Comparison of ENCODE assay signal across 18 cellular contexts in genomic region chr11:133191931-133192330, GRCh38.
DNase-seq lines count a peak whose midpoint lies in the region; ATAC-seq and TF ChIP-seq lines count a peak whose summit lies in the region.
"Had no signal": no experiment of that assay in that cellular context is flagged by ENCODE, and none has a peak within 500 bp of the region (broad histone marks: within the 10 kb centered on the region; RNA-seq: fewer than 3 reads in every experiment).

No MANE protein-coding gene starts in this region.

- H2AFZ ChIP-seq in H9 (ENCODE audit: low read length), result no peak overlapping the region
- H2AFZ ChIP-seq: GM23248 had no signal

- no peak overlapping the region for H4K5ac ChIP-seq in H9 (ENCODE audit: insufficient read length, low read depth, low read length)

- WGBS in H9 (ENCODE audit: extremely low coverage, insufficient read length, low lambda C conversion rate), result no CpG with 5 or more reads among the region's 1 CpG

- peaks cover 4 to 5% of the 10 kb centered on the region in 2 experiments for H3K4me1 Mint-ChIP-seq in H9
- peaks cover 10% of the 10 kb centered on the region for H3K4me1 Mint-ChIP-seq in WTC11
- H3K4me1 Mint-ChIP-seq: CD4-positive, alpha-beta memory T cell had no signal

- no peak overlapping the region for H3K23ac ChIP-seq in H9 (ENCODE audit: insufficient read length, low read depth, low read length)

- no peaks in the 10 kb centered on the region for H3K79me2 ChIP-seq in H9 (ENCODE audit: insufficient read depth, low read length)

- H3K4me2 ChIP-seq in BLaER1 (peak overlapping the region; percentile 80), H9 (ENCODE audit: insufficient read depth, insufficient read length, low read length) (no peak overlapping the region)

- H2BK5ac ChIP-seq in H9 (ENCODE audit: insufficient read length, low read length), result no peak overlapping the region

- H2BK12ac ChIP-seq in H9 (ENCODE audit: insufficient read length, low read depth, low read length), result no peak overlapping the region

- H2BK15ac ChIP-seq in H9 (ENCODE audit: low read depth, low read length), result no peak overlapping the region

- H2BK120ac ChIP-seq in H9 (ENCODE audit: low read depth, low read length, poor library complexity, severe bottlenecking), result peak overlapping the region; percentile 7

- H3K27me3 Mint-ChIP-seq in H9 (ENCODE audit: low read depth) (no peaks in the 10 kb centered on the region), WTC11 (ENCODE audit: low read depth) (no peaks in the 10 kb centered on the region)

- CTCF ChIA-PET in WTC11 (lab: Charles Lee), result no interaction called here

- H3K4me3 Mint-ChIP-seq in H9 (no peak overlapping the region), WTC11 (no peak overlapping the region)
- H3K4me3 Mint-ChIP-seq: B cell; CD4-positive, alpha-beta memory T cell had no signal

- DNase-seq in H9 (no peak), globus pallidus (ENCODE audit: low spot score) (peak; percentile 56), pons (ENCODE audit: low spot score) (peak; percentile 83), WTC11 (ENCODE audit: low spot score) (no peak), germinal center (ENCODE audit: low spot score) (no peak)
- no peak for DNase-seq in stimulated activated CD4-positive, alpha-beta T cell treated with anti-CD3 and anti-CD28 coated beads, Interleukin-2, amount 100 ng/mL, for 48 hours
- DNase-seq: C1 segment of cervical spinal cord; Caco-2; CD4-positive, alpha-beta memory T cell; DMS153; DND-41; GM23248; H7 had no signal

- H3K27ac Mint-ChIP-seq in H9, result no peak overlapping the region
- no peak overlapping the region for H3K27ac Mint-ChIP-seq in WTC11
- H3K27ac Mint-ChIP-seq: B cell; CD4-positive, alpha-beta memory T cell had no signal

- H3K27me3 ChIP-seq in BLaER1, result no peaks in the 10 kb centered on the region
- H3K27me3 ChIP-seq in H9 (ENCODE audit: insufficient read depth, low read length), result no peaks in the 10 kb centered on the region

- H3K4me1 ChIP-seq in BLaER1 (peaks cover 28% of the 10 kb centered on the region), H9 (ENCODE audit: insufficient read depth, low read length) (no peaks in the 10 kb centered on the region; the same call in 1 of the 2 replicates)
- H3K4me1 ChIP-seq: Caco-2 had no signal

- H3K36me3 Mint-ChIP-seq in H9 (ENCODE audit: insufficient read depth in 1 of 3, low read depth in 3 of 3) (no peaks in the 10 kb centered on the region), WTC11 (no peaks in the 10 kb centered on the region)
- H3K36me3 Mint-ChIP-seq: CD4-positive, alpha-beta memory T cell had no signal

- no peaks in the 10 kb centered on the region for H3K79me1 ChIP-seq in H9 (ENCODE audit: insufficient read depth, low read depth, low read length, poor library complexity, severe bottlenecking)

- TF ChIP-seq CTCF in H9 (conservative IDR thresholded peaks at IDR 0.05) (no peak), WTC11 (IDR thresholded peaks at IDR 0.05) (no peak)

- H3K9me3 Mint-ChIP-seq in H9 (no peaks in the 10 kb centered on the region), WTC11 (no peaks in the 10 kb centered on the region)

- no peaks in the 10 kb centered on the region for H3K36me3 ChIP-seq in BLaER1

- POLR2A ChIA-PET in WTC11 (lab: Charles Lee), result no interaction called here

- H3K9ac ChIP-seq in BLaER1 (no peak overlapping the region), H9 (ENCODE audit: extremely low read depth, insufficient read length, low read length) (no peak overlapping the region)
- H3K9ac ChIP-seq: GM23248 had no signal

- H3K14ac ChIP-seq in H9 (ENCODE audit: insufficient read depth, low read length), result no peak overlapping the region

- no peak overlapping the region for H3K4ac ChIP-seq in H9 (ENCODE audit: low read depth, low read length)

- H3K9me3 ChIP-seq in BLaER1, result no peaks in the 10 kb centered on the region
- H3K9me3 ChIP-seq in H9 (ENCODE audit: control insufficient read depth, low read depth, low read length), result no peaks in the 10 kb centered on the region
- H3K9me3 ChIP-seq: Caco-2 had no signal

- H3K56ac ChIP-seq in H9 (ENCODE audit: insufficient read length, low read depth, low read length), result no peak overlapping the region

- H2BK20ac ChIP-seq in H9 (ENCODE audit: low read depth, low read length, poor library complexity, severe bottlenecking), result no peak overlapping the region

- no peak overlapping the region for H3K18ac ChIP-seq in H9 (ENCODE audit: insufficient read length, low read depth, low read length)

- no peak overlapping the region for H4K8ac ChIP-seq in H9 (replicated peaks; ENCODE audit: insufficient read length, low read depth, low read length)

- no peak for ATAC-seq in WTC11
- ATAC-seq: GM12878, HCT116 had no signal

- no peak overlapping the region for H3K4me3 ChIP-seq in BLaER1
- H3K4me3 ChIP-seq: GM12878, GM23248 had no signal

- no peak overlapping the region for H3T11ph ChIP-seq in H9 (ENCODE audit: low read length)

- no peak overlapping the region for H2AK5ac ChIP-seq in H9 (ENCODE audit: insufficient read length, low read length)

- H3K23me2 ChIP-seq in H9 (ENCODE audit: insufficient read length, low read depth, low read length, poor library complexity, severe bottlenecking), result no peaks in the 10 kb centered on the region

- H4K20me1 ChIP-seq in BLaER1 (no peaks in the 10 kb centered on the region), H9 (ENCODE audit: control insufficient read depth, insufficient read depth, insufficient read length) (no peaks in the 10 kb centered on the region)

- H3K27ac ChIP-seq in BLaER1 (no peak overlapping the region), H9 (ENCODE audit: insufficient read length, low read depth, low read length) (no peak overlapping the region)
- H3K27ac ChIP-seq: 22Rv1, GM23248 had no signal

- H4K91ac ChIP-seq in H9 (ENCODE audit: insufficient read length, low read depth, low read length), result no peak overlapping the region

TF ChIP-seq in WTC11, 78 proteins besides CTCF, POLR2A, EP300 and RAD21:
- TF ChIP-seq NFE2L1 (CRISPR knock-in tag; IDR thresholded peaks at IDR 0.05), result no peak
- no peak for TF ChIP-seq EMX1 (CRISPR knock-in tag; IDR thresholded peaks at IDR 0.05)
- TF ChIP-seq GTF2I (CRISPR knock-in tag; conservative IDR thresholded peaks at IDR 0.05), result no peak
- TF ChIP-seq PRDM15 (CRISPR knock-in tag; IDR thresholded peaks at IDR 0.05), result no peak
- no peak for TF ChIP-seq NR2C2 (CRISPR knock-in tag; IDR thresholded peaks at IDR 0.05)
- TF ChIP-seq MXD4 (CRISPR knock-in tag; IDR thresholded peaks at IDR 0.05; ENCODE audit: borderline replicate concordance), result no peak
- no peak for TF ChIP-seq MYBL2 (CRISPR knock-in tag; IDR thresholded peaks at IDR 0.05)
- no peak for TF ChIP-seq ATF2 (CRISPR knock-in tag; IDR thresholded peaks at IDR 0.05; ENCODE audit: borderline replicate concordance, low read depth)
- no peak for TF ChIP-seq ETV6 (CRISPR knock-in tag; IDR thresholded peaks at IDR 0.05)
- no peak for TF ChIP-seq TCF7 (CRISPR knock-in tag; IDR thresholded peaks at IDR 0.05; ENCODE audit: low read depth)
- no peak for TF ChIP-seq MAX (CRISPR knock-in tag; IDR thresholded peaks at IDR 0.05)
- TF ChIP-seq ZNF219 (CRISPR knock-in tag; IDR thresholded peaks at IDR 0.05; ENCODE audit: borderline replicate concordance), result no peak
- no peak for TF ChIP-seq ZNF232 (CRISPR knock-in tag; IDR thresholded peaks at IDR 0.05)

Comparison
In these comparisons a context has a peak if more than half of its experiments do, and no peak if none do; other contexts are left out.
1. DNase-seq: peak in globus pallidus (single experiment) and pons (single experiment); none in H9 (single experiment), WTC11 (single experiment), stimulated activated CD4-positive, alpha-beta T cell treated with anti-CD3 and anti-CD28 coated beads, Interleukin-2, amount 100 ng/mL, for 48 hours (0 of 2) and germinal center (single experiment).